In genomic region chr3:45994661-45995369, GRCh38 we compare ENCODE assay signal across 1 cellular context.
TF ChIP-seq lines count a peak whose summit lies in the region.

No MANE protein-coding gene starts in this region.

TF ChIP-seq in K562, 482 proteins besides CTCF, POLR2A, EP300 and RAD21 (continued from another document):
- TF ChIP-seq ZBED1 (IDR thresholded peaks at IDR 0.05), result no peak
